ENCODE assay signal across 25 cellular contexts in genomic region chr5:174719211-174719610, GRCh38. TPM values are rescaled to one million over a fixed set of nuclear protein-coding genes. Genes with fewer than 3 reads are reported as not detected.
"Had no signal": no experiment of that assay in that cellular context is flagged by ENCODE, and none has a peak within 500 bp of the region (broad histone marks: within the 10 kb centered on the region; RNA-seq: fewer than 3 reads in every experiment).

No MANE protein-coding gene starts in this region.

- H3K4me3 ChIP-seq: colonic mucosa had no signal

- DNase-seq: activated B cell treated with CpG ODN at 0.5 μM for 24 hours; activated CD4-positive, alpha-beta T cell treated with anti-CD3 and anti-CD28 coated beads for 48 hours; activated CD4-positive, alpha-beta T cell treated with anti-CD3 and anti-CD28 coated beads, Interleukin-2, amount 50 U/mL, for 1 hour; activated CD4-positive, alpha-beta T cell treated with anti-CD3 and anti-CD28 coated beads, Interleukin-2, amount 50 U/mL, for 48 hours; activated CD8-positive, alpha-beta memory T cell treated with anti-CD3 and anti-CD28 coated beads for 24 hours; activated CD8-positive, alpha-beta T cell treated with anti-CD3 and anti-CD28 coated beads for 36 hours; activated effector memory CD4-positive, alpha-beta T cell treated with Interleukin-2 at 50 U/mL for 16 hours; activated gamma-delta T cell treated with Interleukin-2 at 50 U/mL for 16 hours; activated naive CD4-positive, alpha-beta T cell treated with anti-CD3 and anti-CD28 coated beads, Interleukin-2, amount 50 U/mL, for 16 hours; activated naive CD4-positive, alpha-beta T cell treated with Interleukin-2 at 50 U/mL for 16 hours; activated T-cell treated with anti-CD3 and anti-CD28 coated beads, Interleukin-2, amount 50 U/mL, for 4 hours; amniotic stem cell; anterior cingulate cortex; central memory CD4-positive, alpha-beta T cell; cerebellar nuclear complex; colonic mucosa; effector CD8-positive, alpha-beta T cell; foreskin fibroblast; T-helper 1 cell; T-helper 17 cell; T1000; WERI-Rb-1 had no signal

- H3K36me3 ChIP-seq: colonic mucosa, WERI-Rb-1 had no signal

- H3K27ac ChIP-seq: colonic mucosa, WERI-Rb-1 had no signal

- ATAC-seq: activated CD4-positive, CD25-positive, alpha-beta regulatory T cell treated with anti-CD3 and anti-CD28 coated beads, Interleukin-2, amount 50 U/mL, for 24 hours; activated CD8-positive, alpha-beta T cell treated with anti-CD3 and anti-CD28 coated beads for 36 hours; activated T-cell treated with anti-CD3 and anti-CD28 coated beads, Interleukin-2, amount 50 U/mL, for 4 hours; activated T-helper 17 cell treated with anti-CD3 and anti-CD28 coated beads, Interleukin-2, amount 50 U/mL, for 72 hours; esophagus mucosa; T-helper 17 cell had no signal

- H3K4me1 ChIP-seq: colonic mucosa had no signal

- H3K9me3 ChIP-seq: colonic mucosa had no signal

RNA-seq across cellular contexts. Expression of gene MSX2, which starts 5.2 kb away (rescaled TPM):
- total RNA-seq: activated B cell treated with CpG ODN at 0.5 μM for 24 hours; activated CD8-positive, alpha-beta T cell treated with anti-CD3 and anti-CD28 coated beads for 36 hours; activated T-helper 17 cell treated with anti-CD3 and anti-CD28 coated beads, Interleukin-2, amount 50 U/mL, for 72 hours had no signal
